Comparison of ENCODE assay signal across 7 cellular contexts in the genomic region with DNA sequence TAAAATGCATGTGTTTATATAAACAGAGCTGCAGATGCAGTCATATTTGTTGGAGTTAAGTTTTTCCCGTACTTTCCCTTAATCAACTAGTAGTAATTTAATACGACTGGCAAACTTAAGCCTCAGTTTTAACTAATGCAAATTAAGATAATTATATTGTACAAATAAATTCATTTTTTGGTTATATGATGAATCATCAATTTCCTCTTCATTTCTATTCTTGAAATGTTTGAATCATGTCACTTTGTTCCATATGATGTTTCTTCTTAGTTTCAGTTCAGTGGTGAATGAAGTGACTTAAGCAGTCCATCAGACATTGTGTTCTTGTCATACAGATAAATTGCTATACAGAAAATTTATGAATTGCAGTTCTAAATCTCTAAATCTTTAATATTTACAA.
"Had no signal": no experiment of that assay in that cellular context is flagged by ENCODE, and none has a peak within 500 bp of the region (broad histone marks: within the 10 kb centered on the region; RNA-seq: fewer than 3 reads in every experiment).

No MANE protein-coding gene starts in this region.

- H3K9ac ChIP-seq: GM23248 had no signal

- H3K4me1 ChIP-seq: HAP-1 had no signal

- H3K36me3 ChIP-seq: HAP-1 had no signal

- DNase-seq: GM23248, GOT3, H7, HFFc6, KG1 had no signal

- ATAC-seq: HCT116 had no signal

- H3K27ac ChIP-seq: GM23248 had no signal

- H2AFZ ChIP-seq: GM23248 had no signal

- H3K4me3 ChIP-seq: GM23248, HAP-1 had no signal

- H3K9me3 ChIP-seq: HAP-1 had no signal
